ENCODE assay signal across 9 cellular contexts in the genomic region with DNA sequence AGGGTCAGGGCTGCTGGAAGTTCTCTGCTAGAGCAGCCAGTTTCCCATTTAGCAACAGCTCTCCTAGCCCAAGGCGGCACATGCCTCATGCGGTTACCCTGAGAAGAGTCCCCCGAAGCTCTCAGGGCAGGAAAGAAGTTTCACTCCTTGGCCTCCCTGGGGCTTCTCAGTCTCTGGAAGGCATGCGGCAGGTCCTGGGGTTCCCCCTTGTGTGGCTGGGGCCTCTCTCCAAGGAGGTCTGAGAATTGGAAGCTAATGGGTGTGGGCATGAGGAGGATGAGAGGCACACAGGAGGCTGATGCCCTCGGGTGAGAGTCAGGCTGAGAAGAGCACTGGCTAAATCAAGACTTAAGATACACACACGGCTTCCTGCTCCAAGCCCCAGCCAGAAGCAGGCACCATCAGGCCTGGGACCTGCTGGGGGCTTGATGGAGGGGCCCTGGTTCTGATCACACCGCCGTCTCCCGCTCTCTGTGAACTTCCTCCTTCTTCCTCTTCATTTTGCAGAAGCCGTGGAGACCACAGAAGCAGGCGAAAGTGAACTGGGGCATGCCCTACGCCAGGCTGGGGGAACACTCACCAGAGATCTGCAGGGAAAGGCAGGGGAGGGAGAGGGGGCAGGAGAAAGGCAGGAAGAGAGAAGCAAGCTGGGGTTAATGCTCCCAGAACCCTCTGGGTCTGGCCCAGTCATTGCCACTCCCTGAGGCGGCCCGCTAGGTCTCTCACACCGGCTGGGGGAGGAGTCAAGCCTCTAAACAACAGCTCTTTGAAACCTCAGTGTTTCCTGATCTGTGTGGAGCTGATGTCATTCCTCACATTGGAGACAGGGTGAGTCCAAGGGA. TPM values are rescaled to one million over a fixed set of nuclear protein-coding genes. Genes with fewer than 3 reads are reported as not detected.
DNase-seq lines count a peak whose midpoint lies in the region; ATAC-seq and TF ChIP-seq lines count a peak whose summit lies in the region.
"Had no signal": no experiment of that assay in that cellular context is flagged by ENCODE, and none has a peak within 500 bp of the region (broad histone marks: within the 10 kb centered on the region; RNA-seq: fewer than 3 reads in every experiment).

No MANE protein-coding gene starts in this region.

- no peaks in the 10 kb centered on the region for H3K36me3 ChIP-seq in mucosa of rectum (ENCODE audit: control insufficient read depth in 2 of 2, insufficient read depth in 2 of 2, low read length in 2 of 2)

- H3K9me3 ChIP-seq in mucosa of rectum (ENCODE audit: control insufficient read depth in 2 of 2, low read length in 2 of 2): no peaks in the 10 kb centered on the region

- H3K27ac Mint-ChIP-seq in HFFc6: no peak overlapping the region
- peak overlapping the region; percentile 88 for H3K27ac Mint-ChIP-seq in stimulated activated naive B cell treated with anti-CD40 and anti-IgM and Interleukin-4, amounts not matched to agents 10 μg/mL and 1 μg/mL and 100 μg/mL, for 72 hours

- DNase-seq in G401 (ENCODE audit: low spot score) (peak; percentile 93), HFFc6 (peak; percentile 4), NCI-H2107 treated with DMSO at 0.1 percent for 48 hours (lab: John Stamatoyannopoulos, UW; ENCODE audit: unreplicated experiment) (peak; percentile 94), dorsolateral prefrontal cortex (peak in 3 of 10 donors; percentile 55 to 78 (median 70)), NCI-H524 treated with DMSO at 0.1 percent for 48 hours (lab: John Stamatoyannopoulos, UW) (no peak)
- peak; percentile 77 for DNase-seq in activated CD4-positive, alpha-beta T cell treated with anti-CD3 and anti-CD28 coated beads for 48 hours
- peak; percentile 28 for DNase-seq in stimulated activated naive B cell treated with anti-CD40 and anti-IgM and Interleukin-4, amounts not matched to agents 10 μg/mL and 1 μg/mL and 100 μg/mL, for 72 hours

- H3K27ac ChIP-seq in dorsolateral prefrontal cortex: peak overlapping the region in 43 of 59 donors; percentile 1 to 91 (median 51)
- peak overlapping the region; percentile 76 to 79 for H3K27ac ChIP-seq in mucosa of rectum (ENCODE audit: low read depth in 2 of 2, low read length in 2 of 2)

- peak overlapping the region; percentile 65 to 66 for H3K9ac ChIP-seq in mucosa of rectum (ENCODE audit: low read depth in 1 of 2, low read length in 2 of 2)

- H3K27me3 ChIP-seq in dorsolateral prefrontal cortex (no peaks in the 10 kb centered on the region), mucosa of rectum (ENCODE audit: control insufficient read depth in 2 of 2, insufficient read depth in 2 of 2, low read length in 2 of 2) (peaks cover 0 to 4% of the 10 kb centered on the region in 2 donors)

- peaks cover 53% of the 10 kb centered on the region for H3K27me3 Mint-ChIP-seq in HFFc6 (ENCODE audit: insufficient read depth)
- peaks cover 0 to 11% of the 10 kb centered on the region in 2 donors for H3K27me3 Mint-ChIP-seq in stimulated activated naive B cell treated with anti-CD40 and anti-IgM and Interleukin-4, amounts not matched to agents 10 μg/mL and 1 μg/mL and 100 μg/mL, for 72 hours

- no peak overlapping the region; the same call in 1 of the 2 replicates for H3K4me3 Mint-ChIP-seq in HFFc6
- H3K4me3 Mint-ChIP-seq in stimulated activated naive B cell treated with anti-CD40 and anti-IgM and Interleukin-4, amounts not matched to agents 10 μg/mL and 1 μg/mL and 100 μg/mL, for 72 hours: peak overlapping the region; percentile 73 to 74

- H3K4me3 ChIP-seq in dorsolateral prefrontal cortex (peak overlapping the region in 4 of 59 donors; percentile 2 to 16 (median 10)), mucosa of rectum (ENCODE audit: low read length in 2 of 2) (peak overlapping the region; percentile 45 to 65)

- intact Hi-C loops in dorsolateral prefrontal cortex (cut with DNase I): no loop called here

- peaks cover 10% of the 10 kb centered on the region; the same call in 1 of the 2 replicates for H3K4me1 Mint-ChIP-seq in HFFc6 (ENCODE audit: low read depth)
- H3K4me1 Mint-ChIP-seq in stimulated activated naive B cell treated with anti-CD40 and anti-IgM and Interleukin-4, amounts not matched to agents 10 μg/mL and 1 μg/mL and 100 μg/mL, for 72 hours: peaks cover 49 to 94% of the 10 kb centered on the region in 2 donors

- peak; percentile 83 to 85 for ATAC-seq in stimulated activated naive B cell treated with anti-CD40 and anti-IgM and Interleukin-4, amounts not matched to agents 10 μg/mL and 1 μg/mL and 100 μg/mL, for 72 hours (replicated peaks)

- peaks cover 24 to 29% of the 10 kb centered on the region in 2 donors for H3K4me1 ChIP-seq in mucosa of rectum (ENCODE audit: control insufficient read depth in 2 of 2, insufficient read depth in 2 of 2, low read length in 2 of 2)

- no peak for TF ChIP-seq CTCF in HFFc6 (IDR thresholded peaks at IDR 0.05)
- no peak for TF ChIP-seq CTCF in dorsolateral prefrontal cortex (IDR thresholded peaks at IDR 0.05 in 54 of 56, conservative IDR thresholded peaks at IDR 0.05 in 2 of 56; ENCODE audit: low read depth in 1 of 56, partially characterized antibody in 56 of 56)

- in situ Hi-C loops in G401 (cut with HindIII; ENCODE audit: low sequenced_read_pairs): no loop called here

- H3K9me3 Mint-ChIP-seq in HFFc6: no peaks in the 10 kb centered on the region
- no peaks in the 10 kb centered on the region for H3K9me3 Mint-ChIP-seq in stimulated activated naive B cell treated with anti-CD40 and anti-IgM and Interleukin-4, amounts not matched to agents 10 μg/mL and 1 μg/mL and 100 μg/mL, for 72 hours

- H3K36me3 Mint-ChIP-seq in HFFc6 (ENCODE audit: low read depth): no peaks in the 10 kb centered on the region
- no peaks in the 10 kb centered on the region for H3K36me3 Mint-ChIP-seq in stimulated activated naive B cell treated with anti-CD40 and anti-IgM and Interleukin-4, amounts not matched to agents 10 μg/mL and 1 μg/mL and 100 μg/mL, for 72 hours

RNA-seq across cellular contexts. Expression of gene BLACAT1, which starts 15.1 kb away (rescaled TPM):
- total RNA-seq in G401 (2014; rRNA removed; shearing (Covaris generic)): 1.7 and 1.8 TPM in 2 replicates
- not detected for total RNA-seq in HFFc6 (2021; fragmentation: NEBNext Ultra II Directional; extraction: Animal tissue kit (Norgen Biotek cat#: 25700))
- total RNA-seq in dorsolateral prefrontal cortex: 1 to 10 TPM in 107 of 120 experiments, under 1 TPM in 13; 0.46 to 4.5 (median 1.7) TPM
- total RNA-seq: urinary bladder had no signal

RNA-seq across cellular contexts. Expression of gene LEMD1, which starts 18.8 kb away (rescaled TPM):
- total RNA-seq in G401 (2014; rRNA removed; shearing (Covaris generic)): 13.2 and 15.0 TPM in 2 replicates
- not detected for total RNA-seq in HFFc6 (2021; fragmentation: NEBNext Ultra II Directional; extraction: Animal tissue kit (Norgen Biotek cat#: 25700))
- 1 to 10 TPM in 94 of 120 experiments, under 1 TPM in 5, not detected in 21; 0.71 to 6.6 (median 2.0) TPM for total RNA-seq in dorsolateral prefrontal cortex
- total RNA-seq: urinary bladder had no signal
